In genomic region chrX:16444353-16444752, GRCh38 we compare ENCODE assay signal across 15 cellular contexts.
DNase-seq lines count a peak whose midpoint lies in the region; ATAC-seq, FAIRE-seq and TF ChIP-seq lines count a peak whose summit lies in the region.
"Had no signal": no experiment of that assay in that cellular context is flagged by ENCODE, and none has a peak within 500 bp of the region (broad histone marks: within the 10 kb centered on the region; RNA-seq: fewer than 3 reads in every experiment).

No MANE protein-coding gene starts in this region.

- DNase-seq in AG04450 (ENCODE audit: low read depth, low spot score): peak; percentile 26
- DNase-seq in IMR-90: peak; percentile 89
- peak; percentile 84 for DNase-seq in astrocyte (ENCODE audit: low read depth)
- DNase-seq in iris pigment epithelial cell (ENCODE audit: low read depth): peak; percentile 65
- DNase-seq in HTR-8/SVneo (ENCODE audit: insufficient read length, low spot score): no peak
- DNase-seq in NCI-H510A (lab: John Stamatoyannopoulos, UW): no peak
- no peak for DNase-seq in NCI-H1694 (lab: John Stamatoyannopoulos, UW)
- no peak for DNase-seq in activated effector memory CD4-positive, alpha-beta T cell treated with anti-CD3 and anti-CD28 coated beads, Interleukin-2, amount 50 U/mL, for 16 hours
- DNase-seq: activated CD4-positive, alpha-beta memory T cell treated with anti-CD3 and anti-CD28 coated beads, Interleukin-2, amount 10 ng/mL, durations not matched to agents 7 days and 5 days; small intestine; stimulated activated naive CD8-positive, alpha-beta T cell treated with anti-CD3 and anti-CD28 coated beads, Interleukin-15, Interleukin-2, amounts not matched to agents 100 U/mL and 50 U/mL, for 24 hours had no signal

- no peaks in the 10 kb centered on the region for H3K9me3 Mint-ChIP-seq in astrocyte (ENCODE audit: unreplicated experiment)
- H3K9me3 Mint-ChIP-seq: activated CD4-positive, alpha-beta memory T cell treated with anti-CD3 and anti-CD28 coated beads, Interleukin-2, amount 10 ng/mL, durations not matched to agents 7 days and 5 days; memory B cell had no signal

- H3K36me3 Mint-ChIP-seq in astrocyte (ENCODE audit: low read depth, unreplicated experiment): no peaks in the 10 kb centered on the region
- H3K36me3 Mint-ChIP-seq: memory B cell had no signal

- H3K9ac ChIP-seq in IMR-90 (ENCODE audit: low read depth, low read length) (no peak overlapping the region), astrocyte (ENCODE audit: low read length) (peak overlapping the region; percentile 10)

- no peak overlapping the region for H3K4me3 Mint-ChIP-seq in astrocyte (ENCODE audit: unreplicated experiment)
- H3K4me3 Mint-ChIP-seq: activated CD4-positive, alpha-beta memory T cell treated with anti-CD3 and anti-CD28 coated beads, Interleukin-2, amount 10 ng/mL, durations not matched to agents 7 days and 5 days; memory B cell had no signal

- peak; percentile 92 for FAIRE-seq in astrocyte (lab: Jason Lieb, UNC)
- FAIRE-seq in HTR-8/SVneo (lab: Jason Lieb, UNC): no peak
- FAIRE-seq: frontal cortex, small intestine had no signal

- intact Hi-C loops in IMR-90 (cut with micrococcal nuclease): no loop called here

- no peak for TF ChIP-seq RAD21 in IMR-90 (IDR thresholded peaks at IDR 0.05; ENCODE audit: low read length)

- no peaks in the 10 kb centered on the region for H3K9me1 ChIP-seq in IMR-90 (ENCODE audit: insufficient read depth, low read length)

- no peak for TF ChIP-seq POLR2A in IMR-90 (IDR thresholded peaks at IDR 0.05; ENCODE audit: low read depth, low read length)

- H3K4me2 ChIP-seq in IMR-90 (ENCODE audit: low read depth, low read length): no peak overlapping the region
- peak overlapping the region; percentile 53 for H3K4me2 ChIP-seq in astrocyte (ENCODE audit: low read length)

- H3K27ac Mint-ChIP-seq in astrocyte (ENCODE audit: unreplicated experiment): no peak overlapping the region
- H3K27ac Mint-ChIP-seq: activated CD4-positive, alpha-beta memory T cell treated with anti-CD3 and anti-CD28 coated beads, Interleukin-2, amount 10 ng/mL, durations not matched to agents 7 days and 5 days; memory B cell had no signal

- H2BK5ac ChIP-seq in IMR-90 (ENCODE audit: low read depth, low read length, poor library complexity, severe bottlenecking): peak overlapping the region; percentile 54

- H3K4me1 Mint-ChIP-seq in astrocyte (ENCODE audit: low read depth, unreplicated experiment): no peaks in the 10 kb centered on the region
- H3K4me1 Mint-ChIP-seq: activated CD4-positive, alpha-beta memory T cell treated with anti-CD3 and anti-CD28 coated beads, Interleukin-2, amount 10 ng/mL, durations not matched to agents 7 days and 5 days; memory B cell had no signal

- TF ChIP-seq CTCF in AG04450 (IDR thresholded peaks at IDR 0.05; ENCODE audit: low read depth, low read length): no peak
- no peak for TF ChIP-seq CTCF in IMR-90 (conservative IDR thresholded peaks at IDR 0.05; ENCODE audit: low read depth, low read length)
- TF ChIP-seq CTCF in astrocyte (IDR thresholded peaks at IDR 0.05; ENCODE audit: insufficient read depth, low read depth, low read length): no peak

- CTCF ChIA-PET in AG04450 (lab: Charles Lee): interaction anchor here (0.6 to 3.0 kb wide), 10 partner anchors 8 to 515 kb away, joined by 3 to 15 read pairs (median 4); partner anchors contain the start of gene GRPR
- CTCF ChIA-PET in IMR-90 (lab: Yijun Ruan, JAX): interaction anchor here (0.7 to 1.9 kb wide), 5 partner anchors 8 to 322 kb away, joined by 3 to 7 read pairs (median 3); partner anchors contain the start of gene GRPR

- no peaks in the 10 kb centered on the region for H3K27me3 Mint-ChIP-seq in astrocyte (ENCODE audit: low read depth, unreplicated experiment)
- H3K27me3 Mint-ChIP-seq: activated CD4-positive, alpha-beta memory T cell treated with anti-CD3 and anti-CD28 coated beads, Interleukin-2, amount 10 ng/mL, durations not matched to agents 7 days and 5 days; memory B cell had no signal

- H3K9me3 ChIP-seq in AG04450 (ENCODE audit: control insufficient read depth, insufficient read depth, low read length) (no peaks in the 10 kb centered on the region), IMR-90 (ENCODE audit: control insufficient read depth, insufficient read depth, low read length) (no peaks in the 10 kb centered on the region), astrocyte (ENCODE audit: insufficient read depth, low read depth, low read length) (no peaks in the 10 kb centered on the region)
- H3K9me3 ChIP-seq: body of pancreas had no signal

- H4K5ac ChIP-seq in IMR-90 (ENCODE audit: low read depth, low read length): peak overlapping the region; percentile 4; the same call in 1 of the 2 replicates

- peak overlapping the region; percentile 55; the same call in 1 of the 2 replicates for H3K18ac ChIP-seq in IMR-90 (ENCODE audit: low read depth, low read length)

- no peaks in the 10 kb centered on the region for H4K20me1 ChIP-seq in IMR-90 (ENCODE audit: insufficient read depth, low read length)
- H4K20me1 ChIP-seq in astrocyte (ENCODE audit: insufficient read depth, low read length): no peaks in the 10 kb centered on the region

- H2AK9ac ChIP-seq in IMR-90 (replicated peaks; ENCODE audit: low read depth, low read length, poor library complexity): peak overlapping the region; percentile 48

- peak; percentile 32; the same call in 1 of the 2 replicates for ATAC-seq in IMR-90 (ENCODE audit: low read depth)
- ATAC-seq: body of pancreas had no signal

- no peak overlapping the region for H4K8ac ChIP-seq in IMR-90 (ENCODE audit: low read depth in 2 of 2, low read length in 2 of 2)

- H3K27me3 ChIP-seq in AG04450 (ENCODE audit: control insufficient read depth, insufficient read depth, low read length): no peaks in the 10 kb centered on the region
- no peaks in the 10 kb centered on the region for H3K27me3 ChIP-seq in IMR-90 (ENCODE audit: control insufficient read depth, insufficient read depth, low read length)
- no peaks in the 10 kb centered on the region for H3K27me3 ChIP-seq in astrocyte (ENCODE audit: insufficient read depth, low read length)
- H3K27me3 ChIP-seq: body of pancreas had no signal

- POLR2A ChIA-PET in AG04450 (lab: Yijun Ruan, JAX) (interaction anchor here (1.1 kb wide), 1 partner anchor 220 kb away, joined by 3 read pairs; no protein-coding TSS in a partner anchor), IMR-90 (lab: Charles Lee; ENCODE audit: unreplicated experiment) (no interaction called here)

- H3K23ac ChIP-seq in IMR-90 (ENCODE audit: low read depth, low read length): no peak overlapping the region

- no peak overlapping the region for H3K4ac ChIP-seq in IMR-90 (ENCODE audit: low read depth, low read length)

- no peak overlapping the region for H3K56ac ChIP-seq in IMR-90 (ENCODE audit: extremely low read depth, insufficient read depth, low read length)

- H2BK15ac ChIP-seq in IMR-90 (ENCODE audit: low read depth, low read length): no peak overlapping the region

- no peaks in the 10 kb centered on the region; a peak in 1 of 4 replicates for H3K79me1 ChIP-seq in IMR-90 (ENCODE audit: low read depth in 1 of 2, low read length in 2 of 2)

- H3K27ac ChIP-seq in AG04450 (ENCODE audit: low read depth, low read length): no peak overlapping the region
- H3K27ac ChIP-seq in IMR-90 (ENCODE audit: insufficient read depth, low read length): no peak overlapping the region
- H3K27ac ChIP-seq in astrocyte (ENCODE audit: low read depth, low read length): peak overlapping the region; percentile 42
- H3K27ac ChIP-seq: body of pancreas, HL-60 had no signal

- H3K79me2 ChIP-seq in astrocyte (ENCODE audit: insufficient read depth, low read length): no peaks in the 10 kb centered on the region

- H3K36me3 ChIP-seq in IMR-90 (ENCODE audit: control insufficient read depth, insufficient read depth, low read length): no peaks in the 10 kb centered on the region
- H3K36me3 ChIP-seq in astrocyte (ENCODE audit: insufficient read depth, low read length): no peaks in the 10 kb centered on the region

- H2AFZ ChIP-seq in IMR-90 (replicated peaks; ENCODE audit: low read length, poor library complexity) (peak overlapping the region; percentile 71), astrocyte (ENCODE audit: low read depth, low read length) (peak overlapping the region; percentile 11)

- H2BK20ac ChIP-seq in IMR-90 (ENCODE audit: low read depth, low read length): no peak overlapping the region

- H3K4me1 ChIP-seq in IMR-90 (ENCODE audit: control insufficient read depth, insufficient read depth, low read length): no peaks in the 10 kb centered on the region; the same call in 1 of the 2 replicates
- H3K4me1 ChIP-seq in astrocyte (ENCODE audit: insufficient read depth, low read length): peaks cover 3% of the 10 kb centered on the region
- H3K4me1 ChIP-seq: body of pancreas had no signal

- in situ Hi-C loops in IMR-90 (cut with MboI; ENCODE audit: low sequenced_read_pairs): loop anchor here (10.0 kb wide), 1 partner anchor 220 kb away; no protein-coding TSS in a partner anchor

- no peak overlapping the region; the same call in 1 of the 2 replicates for H2AK5ac ChIP-seq in IMR-90 (ENCODE audit: low read depth, low read length)

- dilution Hi-C loops in IMR-90 (cut with HindIII; ENCODE audit: low sequenced_read_pairs, unreplicated experiment): no loop called here

- peak overlapping the region; percentile 20; the same call in 1 of the 2 replicates for H2BK120ac ChIP-seq in IMR-90 (ENCODE audit: low read depth, low read length)

- no peak overlapping the region for H3K4me3 ChIP-seq in AG04450 (ENCODE audit: low read depth, low read length)
- no peak overlapping the region for H3K4me3 ChIP-seq in IMR-90 (ENCODE audit: insufficient read depth, low read depth, low read length)
- H3K4me3 ChIP-seq in astrocyte (ENCODE audit: insufficient read depth, low read depth, low read length): no peak overlapping the region
- H3K4me3 ChIP-seq: body of pancreas had no signal

- 53% methylated on average over 2 of the region's 7 CpGs; no CpG with 5 or more reads in 1 of the 2 experiments for WGBS in IMR-90 (ENCODE audit: extremely low coverage in 2 of 2, insufficient read length in 1 of 2), 2 experiments

- no peak overlapping the region for H3K14ac ChIP-seq in IMR-90 (replicated peaks; ENCODE audit: low read depth, low read length)

- BruUV-seq in IMR-90 (replicated peaks; lab: Mats Ljungman, UMichigan): no TSS peak

- H4K91ac ChIP-seq in IMR-90 (ENCODE audit: insufficient read depth, low read depth, low read length): no peak overlapping the region

TF ChIP-seq in IMR-90, 13 proteins besides CTCF, POLR2A, EP300 and RAD21:
- TF ChIP-seq CHD1 (IDR thresholded peaks at IDR 0.05; ENCODE audit: low read depth, low read length) (no peak), BHLHE40 (IDR thresholded peaks at IDR 0.05; ENCODE audit: low read depth, low read length) (no peak), NFE2L2 (IDR thresholded peaks at IDR 0.05; ENCODE audit: low read depth, low read length) (no peak), RCOR1 (IDR thresholded peaks at IDR 0.05; ENCODE audit: insufficient replicate concordance, low read length) (no peak), MAFK (IDR thresholded peaks at IDR 0.05; ENCODE audit: low read depth, low read length) (no peak)

Comparison
In these comparisons a context has a peak if more than half of its experiments do, and no peak if none do; other contexts are left out.
1. DNase-seq: peak in AG04450 (single experiment), IMR-90 (single experiment), astrocyte (single experiment) and iris pigment epithelial cell (single experiment); none in HTR-8/SVneo (single experiment), NCI-H510A (single experiment), NCI-H1694 (single experiment) and activated effector memory CD4-positive, alpha-beta T cell treated with anti-CD3 and anti-CD28 coated beads, Interleukin-2, amount 50 U/mL, for 16 hours (single experiment).